Comparison of ENCODE assay signal across 8 cellular contexts in the genomic region with DNA sequence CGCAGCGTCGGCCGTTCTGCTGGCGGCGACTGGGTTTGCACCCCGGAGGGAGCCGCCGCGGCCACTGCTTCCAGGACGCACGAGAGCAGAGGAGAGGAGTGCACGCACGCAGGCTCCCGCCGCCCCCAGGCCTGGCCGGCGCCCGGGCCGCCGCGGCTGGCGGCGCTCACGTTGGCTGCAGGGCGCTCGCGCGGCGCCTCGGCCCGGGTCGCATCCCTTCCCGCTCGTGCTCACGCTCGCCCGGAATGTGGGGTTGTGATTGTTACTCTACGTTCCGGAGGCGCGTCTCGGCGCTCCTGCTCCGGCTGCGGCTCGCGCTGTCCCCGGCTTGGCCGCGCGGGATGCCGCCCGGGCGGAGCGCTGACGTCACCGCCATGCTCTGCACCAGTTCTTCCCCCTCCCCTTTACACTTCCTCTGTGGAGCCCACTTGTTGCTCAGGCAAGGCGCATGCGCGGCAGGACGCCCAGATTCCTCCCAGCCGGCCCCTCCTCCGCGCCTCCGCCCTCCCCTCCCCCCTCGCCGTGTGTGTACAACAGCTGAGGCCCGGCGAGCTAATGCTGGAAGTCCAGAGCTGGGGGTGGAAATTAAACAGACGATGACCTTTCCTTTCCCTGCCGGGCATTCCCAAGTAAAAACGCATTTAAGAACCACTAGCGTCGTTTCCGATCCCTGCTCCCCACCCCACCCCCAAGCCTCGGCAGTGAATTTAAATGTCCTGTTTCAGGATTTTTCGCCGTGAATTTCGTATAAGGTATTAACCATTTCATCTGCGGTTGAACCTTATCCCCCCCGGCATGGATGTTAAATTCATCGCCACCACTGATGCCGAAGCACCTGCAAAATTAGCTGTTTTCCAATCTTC.
A peak's percentile ranks its signal among the peaks of the same experiment; 100 is the strongest.
DNase-seq lines count a peak whose midpoint lies in the region; FAIRE-seq and TF ChIP-seq lines count a peak whose summit lies in the region.

A gene (minus strand): TSS at position 325 of the 863 bp plus-strand sequence. CDS start 916 bp downstream, outside the sequence.

- H3K27ac Mint-ChIP-seq in nephron = peak within 1 kb of the TSS; percentile 99
- peak within 1 kb of the TSS; percentile 96 for H3K27ac Mint-ChIP-seq in stimulated activated naive CD8-positive, alpha-beta T cell treated with anti-CD3 and anti-CD28 coated beads, Interleukin-15, Interleukin-2, amounts not matched to agents 100 ng/mL and 50 ng/mL, for 24 hours

- TF ChIP-seq CTCF in MM.1S (IDR thresholded peaks at IDR 0.05; ENCODE audit: low read length) (no peak), nephron (IDR thresholded peaks at IDR 0.05; ENCODE audit: unreplicated experiment in 3 of 3) (no peak)

- peaks cover 33% of the 10 kb centered on the region for H3F3A ChIP-seq in MM.1S (ENCODE audit: insufficient read depth, low read length)

- H3K27me3 ChIP-seq in MM.1S (replicated peaks; ENCODE audit: insufficient read depth, low read length) = no peaks in the 10 kb centered on the region

- peaks cover 9% of the 10 kb centered on the region for H3K27me3 Mint-ChIP-seq in nephron (ENCODE audit: low read depth)
- no peaks in the 10 kb centered on the region for H3K27me3 Mint-ChIP-seq in stimulated activated naive CD8-positive, alpha-beta T cell treated with anti-CD3 and anti-CD28 coated beads, Interleukin-15, Interleukin-2, amounts not matched to agents 100 ng/mL and 50 ng/mL, for 24 hours

- H3K4me3 ChIP-seq in MM.1S (ENCODE audit: low read length) = peak within 1 kb of the TSS; percentile 78

- no peak within 1 kb of the TSS for H2AFZ ChIP-seq in MM.1S (ENCODE audit: low read length)

- H4K20me1 ChIP-seq in MM.1S (ENCODE audit: insufficient read depth, low read length) = no peaks in the 10 kb centered on the region

- FAIRE-seq in G401.6 (lab: Jason Lieb, UNC) = peak; percentile 83

- H3K9me2 ChIP-seq in MM.1S (replicated peaks; ENCODE audit: insufficient read depth, low read length) = no peaks in the 10 kb centered on the region

- H3K79me2 ChIP-seq in MM.1S (ENCODE audit: low read length) = peaks cover 32% of the 10 kb centered on the region

- DNase-seq in HCEC 1CT (peak; percentile 98), MM.1S (peak; percentile 91), SHP77 treated with DMSO at 0.1 percent for 48 hours (lab: John Stamatoyannopoulos, UW) (peak; percentile 95), fibroblast of peridontal ligament (ENCODE audit: extremely low read depth) (peak; percentile 97)
- DNase-seq in activated effector memory CD4-positive, alpha-beta T cell treated with Interleukin-2 at 50 U/mL for 16 hours = peak; percentile 91

- H3K36me3 Mint-ChIP-seq in nephron (ENCODE audit: low read depth) = peaks cover 23% of the 10 kb centered on the region
- peaks cover 17% of the 10 kb centered on the region for H3K36me3 Mint-ChIP-seq in stimulated activated naive CD8-positive, alpha-beta T cell treated with anti-CD3 and anti-CD28 coated beads, Interleukin-15, Interleukin-2, amounts not matched to agents 100 ng/mL and 50 ng/mL, for 24 hours (ENCODE audit: low read depth)

- peak within 1 kb of the TSS; percentile 99 for H3K27ac ChIP-seq in MM.1S (ENCODE audit: low read length)

- 0 out of 2 replicates have a peak, but pooled peaks cover 4% of the 10 kb centered on the region for H3K36me3 ChIP-seq in MM.1S (replicated peaks; ENCODE audit: insufficient read depth, low read length)

- peaks cover 12% of the 10 kb centered on the region; the same call in 1 of the 2 replicates for H3K4me1 ChIP-seq in MM.1S (ENCODE audit: low read length)

- H3K9me3 ChIP-seq in MM.1S (replicated peaks; ENCODE audit: insufficient read depth, low read length) = no peaks in the 10 kb centered on the region

- peaks cover 56% of the 10 kb centered on the region for H3K4me1 Mint-ChIP-seq in nephron
- H3K4me1 Mint-ChIP-seq in stimulated activated naive CD8-positive, alpha-beta T cell treated with anti-CD3 and anti-CD28 coated beads, Interleukin-15, Interleukin-2, amounts not matched to agents 100 ng/mL and 50 ng/mL, for 24 hours (ENCODE audit: low read depth) = peaks cover 60% of the 10 kb centered on the region

- peak within 1 kb of the TSS; percentile 76 to 91 (median 83) for H3K4me3 Mint-ChIP-seq in nephron
- H3K4me3 Mint-ChIP-seq in stimulated activated naive CD8-positive, alpha-beta T cell treated with anti-CD3 and anti-CD28 coated beads, Interleukin-15, Interleukin-2, amounts not matched to agents 100 ng/mL and 50 ng/mL, for 24 hours = peak within 1 kb of the TSS; percentile 92

- peak within 1 kb of the TSS; percentile 97 for H3K9ac ChIP-seq in MM.1S (ENCODE audit: low read length)

- no peaks in the 10 kb centered on the region for H3K9me3 Mint-ChIP-seq in nephron
- no peaks in the 10 kb centered on the region for H3K9me3 Mint-ChIP-seq in stimulated activated naive CD8-positive, alpha-beta T cell treated with anti-CD3 and anti-CD28 coated beads, Interleukin-15, Interleukin-2, amounts not matched to agents 100 ng/mL and 50 ng/mL, for 24 hours

- peak within 1 kb of the TSS; percentile 94 for H3K4me2 ChIP-seq in MM.1S (ENCODE audit: low read depth, low read length)

Comparison
In these comparisons a context has a peak if more than half of its experiments do, and no peak if none do; other contexts are left out.
1. Peak in every context shown above with its lines: DNase-seq, H3K4me3 ChIP-seq and H3K27ac ChIP-seq.